Comparison of ENCODE assay signal across 9 cellular contexts in genomic region chr1:112954059-112954458, GRCh38. TPM values are rescaled to one million over a fixed set of nuclear protein-coding genes. Genes with fewer than 3 reads are reported as not detected.
A peak's percentile ranks its signal among the peaks of the same experiment; 100 is the strongest.
DNase-seq lines count a peak whose midpoint lies in the region; ATAC-seq and TF ChIP-seq lines count a peak whose summit lies in the region.
"Had no signal": no experiment of that assay in that cellular context is flagged by ENCODE, and none has a peak within 500 bp of the region (broad histone marks: within the 10 kb centered on the region; RNA-seq: fewer than 3 reads in every experiment).

No MANE protein-coding gene starts in this region.

- H3F3A ChIP-seq in OCI-LY1 (ENCODE audit: insufficient read depth, low read length), result no peaks in the 10 kb centered on the region

- peaks cover 10% of the 10 kb centered on the region for H3K79me1 ChIP-seq in trophoblast cell (ENCODE audit: low read length)

- WGBS in trophoblast cell (ENCODE audit: extremely low coverage, insufficient coverage, insufficient read length), result no CpG with 5 or more reads among the region's 3 CpGs

- H3K36me3 ChIP-seq in OCI-LY1 (ENCODE audit: insufficient read depth, low read length) (peaks cover 4% of the 10 kb centered on the region; the same call in 1 of the 2 replicates), trophoblast cell (ENCODE audit: control insufficient read depth in 1 of 2, insufficient read depth in 2 of 2, low read length in 2 of 2) (peaks cover 0 to 3% of the 10 kb centered on the region in 2 experiments)

- ATAC-seq in stimulated activated memory B cell treated with anti-CD40 and anti-IgM and Interleukin-4, amounts not matched to agents 10 μg/mL and 1 μg/mL and 100 μg/mL, for 72 hours, result no peak

- H3K4ac ChIP-seq in trophoblast cell (ENCODE audit: low read depth, low read length), result peak overlapping the region; percentile 64

- no peak overlapping the region for H2AK5ac ChIP-seq in trophoblast cell (ENCODE audit: low read length)

- no peak overlapping the region for H4K12ac ChIP-seq in trophoblast cell (ENCODE audit: low read depth, low read length)

- H4K20me1 ChIP-seq in OCI-LY1 (ENCODE audit: insufficient read depth, low read length), result no peaks in the 10 kb centered on the region

- H2BK120ac ChIP-seq in trophoblast cell (ENCODE audit: insufficient read depth, low read length, poor library complexity), result no peak overlapping the region

- H3K14ac ChIP-seq in trophoblast cell (ENCODE audit: low read length), result no peak overlapping the region

- H3K27me3 ChIP-seq in OCI-LY1 (ENCODE audit: insufficient read depth, low read length) (no peaks in the 10 kb centered on the region), trophoblast cell (ENCODE audit: insufficient read depth, low read length) (no peaks in the 10 kb centered on the region)

- H3K36me3 Mint-ChIP-seq in endothelial cell (ENCODE audit: low read depth, unreplicated experiment), result no peaks in the 10 kb centered on the region
- H3K36me3 Mint-ChIP-seq in stimulated activated memory B cell treated with anti-CD40 and anti-IgM and Interleukin-4, amounts not matched to agents 10 μg/mL and 1 μg/mL and 100 μg/mL, for 72 hours, result peaks cover 11% of the 10 kb centered on the region

- H3K18ac ChIP-seq in trophoblast cell (ENCODE audit: low read length), result no peak overlapping the region

- peaks cover 7% of the 10 kb centered on the region for H3K27me3 Mint-ChIP-seq in endothelial cell (ENCODE audit: unreplicated experiment)
- H3K27me3 Mint-ChIP-seq in stimulated activated memory B cell treated with anti-CD40 and anti-IgM and Interleukin-4, amounts not matched to agents 10 μg/mL and 1 μg/mL and 100 μg/mL, for 72 hours, result no peaks in the 10 kb centered on the region
- H3K27me3 Mint-ChIP-seq: activated B cell treated with CpG ODN at 0.5 μM for 24 hours had no signal

- no peak overlapping the region for H4K8ac ChIP-seq in trophoblast cell (ENCODE audit: low read depth, low read length)

- no peaks in the 10 kb centered on the region for H3K9me3 Mint-ChIP-seq in endothelial cell (ENCODE audit: unreplicated experiment)
- no peaks in the 10 kb centered on the region for H3K9me3 Mint-ChIP-seq in stimulated activated memory B cell treated with anti-CD40 and anti-IgM and Interleukin-4, amounts not matched to agents 10 μg/mL and 1 μg/mL and 100 μg/mL, for 72 hours
- H3K9me3 Mint-ChIP-seq: activated B cell treated with CpG ODN at 0.5 μM for 24 hours had no signal

- H3K27ac ChIP-seq in OCI-LY1 (ENCODE audit: low read depth, low read length, poor library complexity, severe bottlenecking) (peak overlapping the region; percentile 28), trophoblast cell (ENCODE audit: low read depth, low read length) (no peak overlapping the region)

- H3K27ac Mint-ChIP-seq in endothelial cell (ENCODE audit: unreplicated experiment), result no peak overlapping the region
- H3K27ac Mint-ChIP-seq in stimulated activated memory B cell treated with anti-CD40 and anti-IgM and Interleukin-4, amounts not matched to agents 10 μg/mL and 1 μg/mL and 100 μg/mL, for 72 hours, result no peak overlapping the region
- H3K27ac Mint-ChIP-seq: activated B cell treated with CpG ODN at 0.5 μM for 24 hours had no signal

- H3K23ac ChIP-seq in trophoblast cell (ENCODE audit: low read length), result no peak overlapping the region

- H2BK5ac ChIP-seq in trophoblast cell (ENCODE audit: low read depth, low read length, poor library complexity), result no peak overlapping the region

- no peak overlapping the region for H4K91ac ChIP-seq in trophoblast cell (ENCODE audit: low read depth, low read length)

- H2AFZ ChIP-seq in OCI-LY1 (ENCODE audit: low read length), result no peak overlapping the region
- H2AFZ ChIP-seq in trophoblast cell (ENCODE audit: insufficient read depth, low read length, poor library complexity), result no peak overlapping the region

- H3K9me3 ChIP-seq in OCI-LY1 (ENCODE audit: low read length) (no peaks in the 10 kb centered on the region), trophoblast cell (ENCODE audit: insufficient read depth, low read depth, low read length) (no peaks in the 10 kb centered on the region)

- H3K4me1 ChIP-seq in OCI-LY1 (ENCODE audit: insufficient read depth, low read length, severe bottlenecking) (peaks cover 56% of the 10 kb centered on the region), trophoblast cell (ENCODE audit: control insufficient read depth in 1 of 2, insufficient read depth in 2 of 2, low read length in 2 of 2) (peaks cover 0 to 10% of the 10 kb centered on the region in 2 experiments)

- peaks cover 30% of the 10 kb centered on the region for H3K4me1 Mint-ChIP-seq in endothelial cell (ENCODE audit: unreplicated experiment)
- peaks cover 35% of the 10 kb centered on the region for H3K4me1 Mint-ChIP-seq in stimulated activated memory B cell treated with anti-CD40 and anti-IgM and Interleukin-4, amounts not matched to agents 10 μg/mL and 1 μg/mL and 100 μg/mL, for 72 hours

- H3K4me3 Mint-ChIP-seq in endothelial cell (ENCODE audit: unreplicated experiment), result peak overlapping the region; percentile 23
- no peak overlapping the region for H3K4me3 Mint-ChIP-seq in stimulated activated memory B cell treated with anti-CD40 and anti-IgM and Interleukin-4, amounts not matched to agents 10 μg/mL and 1 μg/mL and 100 μg/mL, for 72 hours

- TF ChIP-seq CTCF in GM12864 (IDR thresholded peaks at IDR 0.05; ENCODE audit: low read depth, low read length, missing control alignments) (no peak), OCI-LY1 (IDR thresholded peaks at IDR 0.05; ENCODE audit: low read length) (no peak), endothelial cell (IDR thresholded peaks at IDR 0.05; ENCODE audit: unreplicated experiment) (no peak)

- DNase-seq in GM12864 (ENCODE audit: low read depth) (no peak), endothelial cell (ENCODE audit: low spot score) (no peak), trophoblast cell (peak in 1 of 2 donors; percentile 82), NCI-H128 (lab: John Stamatoyannopoulos, UW; ENCODE audit: unreplicated experiment) (no peak)
- DNase-seq in activated effector memory CD4-positive, alpha-beta T cell treated with Interleukin-2 at 50 U/mL for 16 hours, result no peak
- DNase-seq: activated B cell treated with CpG ODN at 0.5 μM for 24 hours, KBM-7 had no signal

- peaks cover 80% of the 10 kb centered on the region for H3K79me2 ChIP-seq in OCI-LY1 (ENCODE audit: insufficient read depth, low read length)
- H3K79me2 ChIP-seq in trophoblast cell (ENCODE audit: control insufficient read depth, insufficient read depth, low read length, poor library complexity), result peaks cover 14% of the 10 kb centered on the region

- no peaks in the 10 kb centered on the region for H3K9me2 ChIP-seq in OCI-LY1 (ENCODE audit: low read depth, low read length)

- peak overlapping the region; percentile 100; the same call in 1 of the 2 replicates for H3K4me3 ChIP-seq in GM12864 (ENCODE audit: low read depth, low read length)
- peak overlapping the region; percentile 95 for H3K4me3 ChIP-seq in OCI-LY1 (ENCODE audit: low read depth, low read length, poor library complexity, severe bottlenecking)
- no peak overlapping the region for H3K4me3 ChIP-seq in trophoblast cell (ENCODE audit: low read depth, low read length)

- H3K4me2 ChIP-seq in OCI-LY1 (ENCODE audit: low read length) (peak overlapping the region; percentile 92), trophoblast cell (ENCODE audit: low read length) (peak overlapping the region; percentile 52)

- H3K9ac ChIP-seq in OCI-LY1 (ENCODE audit: low read length), result peak overlapping the region; percentile 95
- H3K9ac ChIP-seq in trophoblast cell (ENCODE audit: low read length), result no peak overlapping the region

- H2BK12ac ChIP-seq in trophoblast cell (ENCODE audit: low read length), result no peak overlapping the region

RNA-seq across cellular contexts. Expression of gene SLC16A1, which starts 1.9 kb away (rescaled TPM):
- 88.7 TPM for total RNA-seq in endothelial cell (ENCODE audit: unreplicated experiment)
- polyA plus RNA-seq in trophoblast cell (2013), result 142 and 143 TPM in 2 replicates
